ENCODE assay signal across 15 cellular contexts in the genomic region with DNA sequence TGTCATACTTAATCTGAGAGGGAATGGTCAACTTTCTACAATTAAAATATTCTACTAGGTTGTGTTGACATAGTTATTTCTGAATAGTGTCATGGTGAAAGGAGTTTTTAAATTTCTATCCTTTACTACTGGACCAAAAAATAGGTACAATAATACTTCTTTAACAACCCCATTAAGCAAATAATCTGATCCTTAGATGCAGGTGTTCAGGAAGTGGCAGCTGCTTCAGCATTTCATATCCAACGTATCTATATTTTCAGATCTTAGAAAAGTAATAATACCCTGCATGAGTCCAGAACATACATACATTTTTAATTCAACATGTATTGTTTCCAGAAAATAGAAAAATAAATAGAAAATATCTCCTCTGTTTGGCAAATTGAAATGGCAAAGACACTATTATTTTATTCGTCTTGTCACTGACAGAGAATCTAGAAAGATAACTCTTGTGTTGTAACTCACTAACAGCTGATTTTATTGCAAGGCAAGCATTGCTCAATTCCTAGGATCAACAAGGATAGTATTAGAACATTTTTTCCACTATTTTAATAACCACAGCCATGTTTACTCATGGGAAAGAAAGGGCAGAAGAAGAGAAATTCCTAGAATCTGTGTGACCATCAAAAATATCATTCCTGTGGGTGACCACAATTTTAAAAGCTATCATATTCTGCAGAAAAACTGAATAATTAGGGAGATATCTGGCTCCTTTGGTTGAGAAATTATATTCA.
DNase-seq lines count a peak whose midpoint lies in the region; TF ChIP-seq lines count a peak whose summit lies in the region.
"Had no signal": no experiment of that assay in that cellular context is flagged by ENCODE, and none has a peak within 500 bp of the region (broad histone marks: within the 10 kb centered on the region; RNA-seq: fewer than 3 reads in every experiment).

No MANE protein-coding gene starts in this region.

- no peaks in the 10 kb centered on the region for H3K9me2 ChIP-seq in OCI-LY7 (ENCODE audit: insufficient read depth, low read length)
- H3K9me2 ChIP-seq: SK-N-SH had no signal

- no peak overlapping the region for H2BK12ac ChIP-seq in mesenchymal stem cell (ENCODE audit: low read length in 2 of 2)

- H3K9ac ChIP-seq in BLaER1 treated with 17β-estradiol and CSF1 and Interleukin-3, amounts not matched to agents 10 nM and 100 nM: no peak overlapping the region
- H3K9ac ChIP-seq in mesenchymal stem cell (ENCODE audit: low read length): no peak overlapping the region
- H3K9ac ChIP-seq: SK-N-SH had no signal

- no peak overlapping the region for H2AK5ac ChIP-seq in mesenchymal stem cell (ENCODE audit: low read length, severe bottlenecking)

- H2BK5ac ChIP-seq in mesenchymal stem cell (ENCODE audit: low read depth, low read length, poor library complexity, severe bottlenecking): no peak overlapping the region

- H3K4me3 ChIP-seq in BLaER1 treated with 17β-estradiol and CSF1 and Interleukin-3, amounts not matched to agents 10 nM and 100 nM: no peak overlapping the region
- peak overlapping the region; percentile 47 for H3K4me3 ChIP-seq in OCI-LY7 (ENCODE audit: low read depth, low read length, poor library complexity, severe bottlenecking)
- H3K4me3 ChIP-seq in mesenchymal stem cell (ENCODE audit: insufficient read depth in 1 of 2, low read depth in 1 of 2, low read length in 2 of 2): no peak overlapping the region
- H3K4me3 ChIP-seq: HAP-1 had no signal

- no peaks in the 10 kb centered on the region for H3K79me2 ChIP-seq in OCI-LY7 (ENCODE audit: insufficient read depth, low read depth, low read length)

- H3K4me2 ChIP-seq in BLaER1 treated with 17β-estradiol and CSF1 and Interleukin-3, amounts not matched to agents 10 nM and 100 nM: peak overlapping the region in 8 of 11 experiments; percentile 7 to 50 (median 21); a peak in 9 of 22 replicates
- H3K4me2 ChIP-seq in OCI-LY7 (ENCODE audit: low read length) (peak overlapping the region; percentile 59), mesenchymal stem cell (ENCODE audit: low read length, poor library complexity, severe bottlenecking) (no peak overlapping the region)
- H3K4me2 ChIP-seq: SK-N-SH had no signal

- no peak overlapping the region for H3K18ac ChIP-seq in mesenchymal stem cell (ENCODE audit: low read depth in 1 of 2, low read length in 2 of 2)

- H3K4me1 ChIP-seq in BLaER1 treated with 17β-estradiol and CSF1 and Interleukin-3, amounts not matched to agents 10 nM and 100 nM: peaks cover 0 to 23% (median 14%) of the 10 kb centered on the region in 10 experiments; a peak in 14 of 20 replicates
- H3K4me1 ChIP-seq in OCI-LY7 (ENCODE audit: insufficient read depth, low read length, poor library complexity, severe bottlenecking) (peaks cover 44% of the 10 kb centered on the region), mesenchymal stem cell (ENCODE audit: control insufficient read depth, insufficient read depth, low read depth, low read length) (no peaks in the 10 kb centered on the region)
- H3K4me1 ChIP-seq: HAP-1 had no signal

- H3K79me1 ChIP-seq in mesenchymal stem cell (replicated peaks; ENCODE audit: low read length, poor library complexity, severe bottlenecking): no peaks in the 10 kb centered on the region

- CTCF ChIA-PET in OCI-LY7 (lab: Charles Lee; ENCODE audit: unreplicated experiment) (interaction anchor here (0.8 to 1.1 kb wide), 2 partner anchors 44 to 45 kb away, joined by 3 to 6 read pairs; no protein-coding TSS in a partner anchor), MCF 10A (lab: Yijun Ruan, JAX) (no interaction called here)

- no peak for TF ChIP-seq CTCF in OCI-LY7 (conservative IDR thresholded peaks at IDR 0.05; ENCODE audit: low read length)
- no peak for TF ChIP-seq CTCF in MCF 10A (IDR thresholded peaks at IDR 0.05; ENCODE audit: unreplicated experiment)

- H3K27me3 ChIP-seq in BLaER1 treated with 17β-estradiol and CSF1 and Interleukin-3, amounts not matched to agents 10 nM and 100 nM: no peaks in the 10 kb centered on the region
- H3K27me3 ChIP-seq in mesenchymal stem cell (ENCODE audit: control insufficient read depth in 1 of 2, insufficient read depth in 1 of 2, low read length in 2 of 2): no peaks in the 10 kb centered on the region

- H2AFZ ChIP-seq in OCI-LY7 (ENCODE audit: low read length): peak overlapping the region; percentile 72; the same call in 1 of the 2 replicates
- H2AFZ ChIP-seq in mesenchymal stem cell (ENCODE audit: low read depth, low read length): no peak overlapping the region

- peaks cover 0 to 11% (median 0%) of the 10 kb centered on the region in 11 experiments; a peak in 5 of 22 replicates for H3K9me3 ChIP-seq in BLaER1 treated with 17β-estradiol and CSF1 and Interleukin-3, amounts not matched to agents 10 nM and 100 nM (replicated peaks in 1 of 11)
- H3K9me3 ChIP-seq in OCI-LY7 (ENCODE audit: low read length): peaks cover 56% of the 10 kb centered on the region
- peaks cover 15% of the 10 kb centered on the region for H3K9me3 ChIP-seq in mesenchymal stem cell (ENCODE audit: control insufficient read depth, low read length)
- H3K9me3 ChIP-seq: HAP-1 had no signal

- H3K36me3 Mint-ChIP-seq in MCF 10A (ENCODE audit: insufficient read depth, unreplicated experiment): no peaks in the 10 kb centered on the region
- H3K36me3 Mint-ChIP-seq: CD14-positive monocyte, T-cell had no signal

- no peak overlapping the region for H4K8ac ChIP-seq in mesenchymal stem cell (ENCODE audit: low read length)

- no peaks in the 10 kb centered on the region for H4K20me1 ChIP-seq in BLaER1 treated with 17β-estradiol and CSF1 and Interleukin-3, amounts not matched to agents 10 nM and 100 nM
- H4K20me1 ChIP-seq in OCI-LY7 (ENCODE audit: insufficient read depth, low read length): no peaks in the 10 kb centered on the region

- intact Hi-C loops in OCI-LY7 (cut with micrococcal nuclease; ENCODE audit: unreplicated experiment): loop anchor here (1.0 to 5.0 kb wide), 3 partner anchors 45 to 130 kb away; no protein-coding TSS in a partner anchor
- intact Hi-C loops in MCF 10A (cut with micrococcal nuclease): no loop called here

- peak overlapping the region in 2 of 11 experiments; percentile 27 to 30; a peak in 3 of 22 replicates for H3K27ac ChIP-seq in BLaER1 treated with 17β-estradiol and CSF1 and Interleukin-3, amounts not matched to agents 10 nM and 100 nM
- H3K27ac ChIP-seq in OCI-LY7 (ENCODE audit: low read depth, low read length, poor library complexity, severe bottlenecking) (peak overlapping the region; percentile 100), mesenchymal stem cell (ENCODE audit: low read length, poor library complexity, severe bottlenecking) (no peak overlapping the region)

- H3K36me3 ChIP-seq in BLaER1 treated with 17β-estradiol and CSF1 and Interleukin-3, amounts not matched to agents 10 nM and 100 nM: no peaks in the 10 kb centered on the region
- H3K36me3 ChIP-seq in OCI-LY7 (ENCODE audit: insufficient read depth, low read length) (peaks cover 62% of the 10 kb centered on the region), mesenchymal stem cell (ENCODE audit: control insufficient read depth in 1 of 2, insufficient read depth in 2 of 2, low read depth in 1 of 2, low read length in 2 of 2) (no peaks in the 10 kb centered on the region)
- H3K36me3 ChIP-seq: HAP-1 had no signal

- H2BK120ac ChIP-seq in mesenchymal stem cell (ENCODE audit: low read depth, low read length): no peak overlapping the region

- no peaks in the 10 kb centered on the region for H3K27me3 Mint-ChIP-seq in MCF 10A (ENCODE audit: insufficient read depth, unreplicated experiment)
- H3K27me3 Mint-ChIP-seq: T-cell had no signal

- H3K23ac ChIP-seq in mesenchymal stem cell (ENCODE audit: low read length in 2 of 2): no peak overlapping the region

- no peaks in the 10 kb centered on the region for H3K4me1 Mint-ChIP-seq in MCF 10A (ENCODE audit: insufficient read depth, unreplicated experiment)
- H3K4me1 Mint-ChIP-seq: CD14-positive monocyte, T-cell had no signal

- BruUV-seq in OCI-LY7 (replicated peaks; lab: Mats Ljungman, UMichigan): TSS peak; percentile 90
- no TSS peak for BruUV-seq in MCF 10A (replicated peaks; lab: Mats Ljungman, UMichigan)

- no peak overlapping the region for H3K4ac ChIP-seq in mesenchymal stem cell (ENCODE audit: low read depth in 1 of 2, low read length in 2 of 2)

- H3K14ac ChIP-seq in mesenchymal stem cell (ENCODE audit: low read length in 2 of 2): no peak overlapping the region

- DNase-seq in LHCN-M2 (ENCODE audit: low read depth) (peak; percentile 1), OCI-LY7 (ENCODE audit: low spot score) (peak; percentile 88), mesenchymal stem cell (peak; percentile 2), MCF 10A (ENCODE audit: unreplicated experiment) (no peak), NCI-H1105 (lab: John Stamatoyannopoulos, UW) (no peak), NCI-H187 treated with DMSO at 0.1 percent for 48 hours (lab: John Stamatoyannopoulos, UW) (no peak)
- DNase-seq: Karpas-422, NCI-H1694, NCI-H345, NCI-H69, SK-N-SH, T-cell had no signal

- no peak overlapping the region for H2BK15ac ChIP-seq in mesenchymal stem cell (ENCODE audit: low read depth, poor library complexity, severe bottlenecking)

- no peak overlapping the region for H3K27ac Mint-ChIP-seq in MCF 10A (ENCODE audit: low read depth, unreplicated experiment)
- H3K27ac Mint-ChIP-seq: CD14-positive monocyte, T-cell had no signal

- H3K4me3 Mint-ChIP-seq in MCF 10A (ENCODE audit: unreplicated experiment): no peak overlapping the region
- H3K4me3 Mint-ChIP-seq: CD14-positive monocyte, T-cell had no signal

- no peak overlapping the region for H4K91ac ChIP-seq in mesenchymal stem cell (ENCODE audit: low read length)

- 60% methylated on average over 1 of the region's 2 CpGs for WGBS in mesenchymal stem cell

- POLR2A ChIA-PET in OCI-LY7 (lab: Charles Lee) (interaction anchor here (0.5 to 2.5 kb wide), 15 partner anchors 11 to 908 kb away, joined by 3 to 12 read pairs (median 4); no protein-coding TSS in a partner anchor), MCF 10A (lab: Yijun Ruan, JAX) (interaction anchor here (0.8 kb wide), 1 partner anchor 17 kb away, joined by 3 read pairs; no protein-coding TSS in a partner anchor)

- H3K9me3 Mint-ChIP-seq in MCF 10A (ENCODE audit: unreplicated experiment): no peaks in the 10 kb centered on the region

Comparison
In these comparisons a context has a peak if more than half of its experiments do, and no peak if none do; other contexts are left out.
1. DNase-seq: peak in LHCN-M2 (single experiment), OCI-LY7 (single experiment) and mesenchymal stem cell (single experiment); none in MCF 10A (single experiment), NCI-H1105 (single experiment) and NCI-H187 treated with DMSO at 0.1 percent for 48 hours (single experiment).